Comparison of ENCODE assay signal across 16 cellular contexts in genomic region chr22:47340851-47341436, GRCh38.
DNase-seq lines count a peak whose midpoint lies in the region; ATAC-seq lines count a peak whose summit lies in the region.
"Had no signal": no experiment of that assay in that cellular context is flagged by ENCODE, and none has a peak within 500 bp of the region (broad histone marks: within the 10 kb centered on the region; RNA-seq: fewer than 3 reads in every experiment).

No MANE protein-coding gene starts in this region.

- peak; percentile 14 for DNase-seq in A172 (ENCODE audit: low spot score)
- peak; percentile 52 for DNase-seq in HT1080 (ENCODE audit: low read depth)
- peak; percentile 28 for DNase-seq in SW480 (ENCODE audit: low spot score)
- DNase-seq in fibroblast of gingiva (ENCODE audit: low read depth): peak; percentile 14
- no peak for DNase-seq in activated CD4-positive, CD25-positive, alpha-beta regulatory T cell treated with anti-CD3 and anti-CD28 coated beads, Interleukin-2, amount 50 U/mL, for 72 hours
- DNase-seq in 8988T: no peak
- DNase-seq in HCEC 1CT: no peak
- DNase-seq: H7, NCI-H1048, NCI-H1436 treated with DMSO at 0.1 percent for 48 hours, NCI-H2081, NCI-H774, PC-9, Right ventricle myocardium superior had no signal

- no peak for ATAC-seq in HG03280 (IDR thresholded peaks at IDR 0.05; ENCODE audit: unreplicated experiment)
- ATAC-seq: A549 had no signal

Comparison
In these comparisons a context has a peak if more than half of its experiments do, and no peak if none do; other contexts are left out.
1. DNase-seq: peak in A172 (single experiment), HT1080 (single experiment), SW480 (single experiment) and fibroblast of gingiva (single experiment); none in activated CD4-positive, CD25-positive, alpha-beta regulatory T cell treated with anti-CD3 and anti-CD28 coated beads, Interleukin-2, amount 50 U/mL, for 72 hours (single experiment), 8988T (single experiment) and HCEC 1CT (single experiment).